8 cellular contexts compared by ENCODE assay signal in the genomic region with DNA sequence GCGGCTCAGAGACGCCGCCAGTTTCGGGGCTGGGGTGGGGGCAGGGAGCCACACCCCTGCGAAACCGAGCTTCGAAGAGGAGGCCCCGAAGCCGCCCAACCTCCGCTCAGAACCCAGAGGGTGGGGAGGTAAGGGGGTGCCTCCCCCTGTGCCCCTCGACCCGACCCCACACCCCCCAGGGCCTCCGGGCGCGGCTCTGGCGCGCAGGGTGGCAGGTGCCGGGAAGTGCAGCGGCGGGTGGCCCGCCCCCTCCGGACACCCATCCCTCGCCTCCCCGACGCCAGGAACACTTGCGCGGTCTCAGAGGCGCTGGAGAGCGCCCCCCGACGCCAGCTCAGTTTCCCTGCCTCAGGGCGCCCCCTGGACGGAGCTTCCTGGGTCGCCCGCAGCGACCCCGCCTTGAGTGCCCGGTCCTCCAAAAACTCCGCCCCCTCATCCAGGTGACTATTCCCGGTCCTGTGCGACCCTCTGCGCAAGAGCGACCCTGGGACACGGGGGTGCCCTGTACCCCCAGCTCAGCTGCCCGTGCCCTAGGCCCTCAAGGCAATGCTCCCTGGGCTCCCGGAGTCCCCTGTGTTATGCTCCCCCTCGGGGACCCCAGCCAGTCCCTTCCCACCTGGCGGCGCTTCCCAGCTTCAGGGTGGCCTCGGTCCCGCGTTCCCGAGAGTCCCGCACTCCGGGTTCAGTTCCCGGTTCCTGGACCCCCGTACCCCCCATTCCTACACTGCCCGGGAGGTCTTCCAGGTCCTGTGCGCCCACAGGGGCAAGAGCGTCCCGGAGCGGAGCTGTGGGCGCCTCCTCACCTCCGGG. TPM values are rescaled to one million over a fixed set of nuclear protein-coding genes. Genes with fewer than 3 reads are reported as not detected.
DNase-seq lines count a peak whose midpoint lies in the region; ATAC-seq and TF ChIP-seq lines count a peak whose summit lies in the region.

No MANE protein-coding gene starts in this region.

- DNase-seq in activated T-cell treated with anti-CD3 and anti-CD28 coated beads, Interleukin-2, amount 50 U/mL, for 4 hours: no peak
- DNase-seq in activated T-cell treated with anti-CD3 and anti-CD28 coated beads for 4 hours (no peak), SW480 (ENCODE audit: low spot score) (peak; percentile 58), fibroblast of villous mesenchyme (ENCODE audit: low read depth) (no peak), trophoblast cell (no peak), mesenteric fat pad (ENCODE audit: low spot score) (no peak), NCI-H526 treated with DMSO at 0.1 percent for 48 hours (lab: John Stamatoyannopoulos, UW) (no peak)

- peak overlapping the region; percentile 61 for H3K4me2 ChIP-seq in trophoblast cell (ENCODE audit: low read length)

- peak overlapping the region; percentile 12 for H3K14ac ChIP-seq in trophoblast cell (ENCODE audit: low read length)

- peak overlapping the region; percentile 77 for H4K8ac ChIP-seq in trophoblast cell (ENCODE audit: low read depth, low read length)

- H3K9me3 Mint-ChIP-seq in activated T-cell treated with anti-CD3 and anti-CD28 coated beads, Interleukin-2, amount 50 U/mL, for 4 hours: no peaks in the 10 kb centered on the region

- no peak overlapping the region for H3K23ac ChIP-seq in trophoblast cell (ENCODE audit: low read length)

- peaks cover 8% of the 10 kb centered on the region for H3K4me1 Mint-ChIP-seq in activated T-cell treated with anti-CD3 and anti-CD28 coated beads, Interleukin-2, amount 50 U/mL, for 4 hours (ENCODE audit: low read depth)

- H3K9me3 ChIP-seq in trophoblast cell (ENCODE audit: insufficient read depth, low read depth, low read length): no peaks in the 10 kb centered on the region

- no peak overlapping the region for H4K91ac ChIP-seq in trophoblast cell (ENCODE audit: low read depth, low read length)

- peak overlapping the region; percentile 35 for H3K4me3 Mint-ChIP-seq in activated T-cell treated with anti-CD3 and anti-CD28 coated beads, Interleukin-2, amount 50 U/mL, for 4 hours

- WGBS in trophoblast cell (ENCODE audit: extremely low coverage, insufficient coverage, insufficient read length): no CpG with 5 or more reads among the region's 64 CpGs

- no peak overlapping the region for H2BK12ac ChIP-seq in trophoblast cell (ENCODE audit: low read length)

- H2AFZ ChIP-seq in trophoblast cell (ENCODE audit: insufficient read depth, low read length, poor library complexity): peak overlapping the region; percentile 65

- no peak overlapping the region for H3K27ac ChIP-seq in trophoblast cell (ENCODE audit: low read depth, low read length)

- peaks cover 45% of the 10 kb centered on the region for H3K27me3 Mint-ChIP-seq in activated T-cell treated with anti-CD3 and anti-CD28 coated beads, Interleukin-2, amount 50 U/mL, for 4 hours (ENCODE audit: low read depth)

- ATAC-seq in activated T-cell treated with anti-CD3 and anti-CD28 coated beads, Interleukin-2, amount 50 U/mL, for 4 hours: peak; percentile 47 to 55
- no peak for ATAC-seq in GM18519 (IDR thresholded peaks at IDR 0.05; ENCODE audit: low FRiP score, unreplicated experiment)

- H3K4ac ChIP-seq in trophoblast cell (ENCODE audit: low read depth, low read length): no peak overlapping the region

- H3K4me3 ChIP-seq in fibroblast of villous mesenchyme (ENCODE audit: low read depth, low read length): peak overlapping the region; percentile 61
- H3K4me3 ChIP-seq in trophoblast cell (ENCODE audit: low read depth, low read length): peak overlapping the region; percentile 73

- H2AK5ac ChIP-seq in trophoblast cell (ENCODE audit: low read length): no peak overlapping the region

- H3K79me1 ChIP-seq in trophoblast cell (ENCODE audit: low read length): peaks cover 5% of the 10 kb centered on the region

- H3K4me1 ChIP-seq in trophoblast cell (ENCODE audit: control insufficient read depth in 1 of 2, insufficient read depth in 2 of 2, low read length in 2 of 2): peaks cover 2 to 10% of the 10 kb centered on the region in 2 experiments

- no peak overlapping the region for H3K18ac ChIP-seq in trophoblast cell (ENCODE audit: low read length)

- no peak overlapping the region for H2BK120ac ChIP-seq in trophoblast cell (ENCODE audit: insufficient read depth, low read length, poor library complexity)

- H3K36me3 ChIP-seq in trophoblast cell (ENCODE audit: control insufficient read depth in 1 of 2, insufficient read depth in 2 of 2, low read length in 2 of 2): no peaks in the 10 kb centered on the region

- H3K27me3 ChIP-seq in trophoblast cell (ENCODE audit: insufficient read depth, low read length): no peaks in the 10 kb centered on the region

- H3K9ac ChIP-seq in trophoblast cell (ENCODE audit: low read length): peak overlapping the region; percentile 61

- H2BK5ac ChIP-seq in trophoblast cell (ENCODE audit: low read depth, low read length, poor library complexity): no peak overlapping the region

- peak; percentile 16 for TF ChIP-seq CTCF in fibroblast of villous mesenchyme (IDR thresholded peaks at IDR 0.05; ENCODE audit: insufficient read depth, low read depth, low read length)

- no peaks in the 10 kb centered on the region for H3K79me2 ChIP-seq in trophoblast cell (ENCODE audit: control insufficient read depth, insufficient read depth, low read length, poor library complexity)

- no peaks in the 10 kb centered on the region for H3K36me3 Mint-ChIP-seq in activated T-cell treated with anti-CD3 and anti-CD28 coated beads, Interleukin-2, amount 50 U/mL, for 4 hours (ENCODE audit: insufficient read depth)

- H4K12ac ChIP-seq in trophoblast cell (ENCODE audit: low read depth, low read length): no peak overlapping the region

RNA-seq across cellular contexts. Expression of gene PPL, which starts 0.6 kb away (rescaled TPM):
- under 1 TPM; 0.08 to 0.11 (median 0.08) TPM for total RNA-seq in activated T-cell treated with anti-CD3 and anti-CD28 coated beads, Interleukin-2, amount 50 U/mL, for 4 hours
- 0.32 and 0.86 TPM in 2 replicates for total RNA-seq in fibroblast of villous mesenchyme
- polyA plus RNA-seq in trophoblast cell (2013): 10.3 and 10.5 TPM in 2 replicates
- 10.9 TPM for total RNA-seq in mesenteric fat pad

RNA-seq across cellular contexts. Expression of gene SEC14L5, which starts 21.7 kb away (rescaled TPM):
- not detected for total RNA-seq in activated T-cell treated with anti-CD3 and anti-CD28 coated beads, Interleukin-2, amount 50 U/mL, for 4 hours
- total RNA-seq in fibroblast of villous mesenchyme (under 0.01 TPM in 1 of 2 replicates, not detected in the other), mesenteric fat pad (0.35 TPM)
- 0.01 and 0.03 TPM in 2 replicates for polyA plus RNA-seq in trophoblast cell (2013)
